Comparison of ENCODE assay signal across 20 cellular contexts in genomic region chr11:71495286-71496090, GRCh38. TPM values are rescaled to one million over a fixed set of nuclear protein-coding genes. Genes with fewer than 3 reads are reported as not detected.
"Had no signal": no experiment of that assay in that cellular context is flagged by ENCODE, and none has a peak within 500 bp of the region (broad histone marks: within the 10 kb centered on the region; RNA-seq: fewer than 3 reads in every experiment).

No MANE protein-coding gene starts in this region.

- H3K4me3 Mint-ChIP-seq: brain; naive thymus-derived CD4-positive, alpha-beta T cell; stimulated activated naive B cell treated with anti-CD40 and anti-IgM and Interleukin-4, amounts not matched to agents 10 μg/mL and 1 μg/mL and 100 μg/mL, for 72 hours had no signal

- H3K9me3 Mint-ChIP-seq: brain; naive thymus-derived CD4-positive, alpha-beta T cell; stimulated activated naive B cell treated with anti-CD40 and anti-IgM and Interleukin-4, amounts not matched to agents 10 μg/mL and 1 μg/mL and 100 μg/mL, for 72 hours had no signal

- H3K27ac Mint-ChIP-seq: brain; stimulated activated naive B cell treated with anti-CD40 and anti-IgM and Interleukin-4, amounts not matched to agents 10 μg/mL and 1 μg/mL and 100 μg/mL, for 72 hours had no signal

- DNase-seq: activated CD4-positive, alpha-beta T cell treated with anti-CD3 and anti-CD28 coated beads, Interleukin-2, amount 50 U/mL, for 4 hours; activated CD8-positive, alpha-beta memory T cell treated with anti-CD3 and anti-CD28 coated beads, Interleukin-2, amount 50 U/mL, for 4 hours; activated naive CD4-positive, alpha-beta T cell treated with anti-CD3 and anti-CD28 coated beads, Interleukin-2, amount 50 U/mL, for 16 hours; amniotic stem cell; right cardiac atrium; stimulated activated CD4-positive, alpha-beta T cell treated with anti-CD3 and anti-CD28 coated beads, Interleukin-1b, Interleukin-23, amount 100 ng/mL, for 48 hours; stimulated activated naive B cell treated with anti-CD40 and anti-IgM and Interleukin-4, amounts not matched to agents 10 μg/mL and 1 μg/mL and 100 μg/mL, for 72 hours; SW 1271 had no signal

- H3K9me3 ChIP-seq: suprapubic skin had no signal

- H3K4me3 ChIP-seq: dorsolateral prefrontal cortex, lung, suprapubic skin had no signal

- H3K27me3 Mint-ChIP-seq: brain; naive thymus-derived CD4-positive, alpha-beta T cell; progenitor cell of endocrine pancreas; stimulated activated naive B cell treated with anti-CD40 and anti-IgM and Interleukin-4, amounts not matched to agents 10 μg/mL and 1 μg/mL and 100 μg/mL, for 72 hours had no signal

- H3K27ac ChIP-seq: dorsolateral prefrontal cortex, suprapubic skin had no signal

- H3K4me1 ChIP-seq: suprapubic skin had no signal

- H3K4me1 Mint-ChIP-seq: brain had no signal

- H3K27me3 ChIP-seq: dorsolateral prefrontal cortex, suprapubic skin had no signal

- ATAC-seq: activated CD4-positive, CD25-positive, alpha-beta regulatory T cell treated with anti-CD3 and anti-CD28 coated beads, Interleukin-2, amount 50 U/mL, for 24 hours; esophagus mucosa; naive thymus-derived CD4-positive, alpha-beta T cell; right cardiac atrium; stimulated activated naive B cell treated with anti-CD40 and anti-IgM and Interleukin-4, amounts not matched to agents 10 μg/mL and 1 μg/mL and 100 μg/mL, for 72 hours had no signal

RNA-seq across cellular contexts. Expression of gene KRTAP5-7, which starts 31.6 kb away (rescaled TPM):
- total RNA-seq: glomerular endothelial cell, right cardiac atrium had no signal
- polyA plus RNA-seq: naive thymus-derived CD4-positive, alpha-beta T cell; right cardiac atrium had no signal

RNA-seq across cellular contexts. Expression of gene KRTAP5-8, which starts 42.3 kb away (rescaled TPM):
- total RNA-seq: cerebellum; glomerular endothelial cell; mononuclear cell; naive thymus-derived CD4-positive, alpha-beta T cell; right cardiac atrium; urinary bladder had no signal
- polyA plus RNA-seq: naive thymus-derived CD4-positive, alpha-beta T cell; right cardiac atrium had no signal

RNA-seq across cellular contexts. Expression of gene KRTAP5-9, which starts 52.7 kb away (rescaled TPM):
- total RNA-seq: cerebellum, glomerular endothelial cell, mononuclear cell, right cardiac atrium, urinary bladder had no signal
- polyA plus RNA-seq: naive thymus-derived CD4-positive, alpha-beta T cell; right cardiac atrium had no signal
